ENCODE assay signal across 11 cellular contexts in genomic region chr2:201984800-201985525, GRCh38.
A peak's percentile ranks its signal among the peaks of the same experiment; 100 is the strongest.
DNase-seq lines count a peak whose midpoint lies in the region; ATAC-seq and TF ChIP-seq lines count a peak whose summit lies in the region.
"Had no signal": no experiment of that assay in that cellular context is flagged by ENCODE, and none has a peak within 500 bp of the region (broad histone marks: within the 10 kb centered on the region; RNA-seq: fewer than 3 reads in every experiment).

No MANE protein-coding gene starts in this region.

- ATAC-seq in GM19463 (IDR thresholded peaks at IDR 0.05; ENCODE audit: unreplicated experiment) (no peak), GM19023 (IDR thresholded peaks at IDR 0.05; ENCODE audit: unreplicated experiment) (no peak)

- no peaks in the 10 kb centered on the region for H3K36me3 ChIP-seq in brain microvascular endothelial cell (replicated peaks)

- H3K27me3 ChIP-seq in brain microvascular endothelial cell (replicated peaks): no peaks in the 10 kb centered on the region

- H3K4me3 ChIP-seq in brain microvascular endothelial cell (ENCODE audit: low read depth, low read length): no peak overlapping the region

- DNase-seq in DMS 273 treated with DMSO at 0.1 percent for 48 hours (lab: John Stamatoyannopoulos, UW) (peak; percentile 77), NCI-H1694 (lab: John Stamatoyannopoulos, UW) (peak; percentile 76), brain microvascular endothelial cell (no peak), nucleus accumbens (lab: John Stamatoyannopoulos, UW) (peak in 54 of 56 donors; percentile 26 to 89 (median 74)), NOMO-1 (lab: John Stamatoyannopoulos, UW; ENCODE audit: unreplicated experiment in 2 of 2) (no peak), iPS-NIHi7 (ENCODE audit: extremely low spot score) (no peak)
- DNase-seq: activated CD4-positive, alpha-beta memory T cell treated with anti-CD3 and anti-CD28 coated beads for 36 hours; DMS53; NCI-H524 treated with DMSO at 0.1 percent for 48 hours had no signal

- no peak overlapping the region for H3K27ac ChIP-seq in brain microvascular endothelial cell

- peak; percentile 20 for TF ChIP-seq CTCF in brain microvascular endothelial cell (IDR thresholded peaks at IDR 0.05; ENCODE audit: low read depth, low read length, missing control alignments)

- in situ Hi-C loops in brain microvascular endothelial cell (cut with HindIII; ENCODE audit: low pct_ligation_motif_present, low sequenced_read_pairs): no loop called here

Comparison
In these comparisons a context has a peak if more than half of its experiments do, and no peak if none do; other contexts are left out.
1. DNase-seq: peak in DMS 273 treated with DMSO at 0.1 percent for 48 hours (single experiment), NCI-H1694 (single experiment) and nucleus accumbens (54 of 56); none in brain microvascular endothelial cell (single experiment), NOMO-1 (0 of 2) and iPS-NIHi7 (single experiment).